Comparison of ENCODE assay signal across 8 cellular contexts in genomic region chr7:150978136-150978789, GRCh38. TPM values are rescaled to one million over a fixed set of nuclear protein-coding genes. Genes with fewer than 3 reads are reported as not detected.
DNase-seq lines count a peak whose midpoint lies in the region; ATAC-seq and TF ChIP-seq lines count a peak whose summit lies in the region.

KCNH2 (minus strand) TSS chr7:150978321; CDS start chr7:150977913, 408 bp downstream.

- no peak for ATAC-seq in CD4-positive, CD25-positive, alpha-beta regulatory T cell (ENCODE audit: low read depth in 2 of 2)
- ATAC-seq in HG03521 (IDR thresholded peaks at IDR 0.05; ENCODE audit: unreplicated experiment), result no peak

- peaks cover 0 to 6% (median 0%) of the 10 kb centered on the region in 7 donors for H3K9me3 Mint-ChIP-seq in CD4-positive, CD25-positive, alpha-beta regulatory T cell
- peaks cover 0 to 1% (median 0%) of the 10 kb centered on the region in 3 donors for H3K9me3 Mint-ChIP-seq in IgD-negative memory B cell

- peak within 1 kb of the TSS; percentile 83 to 90 (median 88) for H3K4me3 Mint-ChIP-seq in CD4-positive, CD25-positive, alpha-beta regulatory T cell
- peak within 1 kb of the TSS; percentile 79 to 92 (median 88) for H3K4me3 Mint-ChIP-seq in IgD-negative memory B cell

- TF ChIP-seq CTCF in coronary artery (IDR thresholded peaks at IDR 0.05), result no peak

- no peaks in the 10 kb centered on the region for H3K36me3 ChIP-seq in CD4-positive, CD25-positive, alpha-beta regulatory T cell (ENCODE audit: control insufficient read depth, insufficient read depth, low read length)

- peaks cover 0 to 52% (median 20%) of the 10 kb centered on the region in 4 donors for H3K4me1 Mint-ChIP-seq in CD4-positive, CD25-positive, alpha-beta regulatory T cell
- peaks cover 16 to 24% (median 21%) of the 10 kb centered on the region in 3 donors for H3K4me1 Mint-ChIP-seq in IgD-negative memory B cell

- H3K27ac ChIP-seq in CD4-positive, CD25-positive, alpha-beta regulatory T cell (ENCODE audit: insufficient read depth, low read length, poor library complexity, severe bottlenecking), result no peak within 1 kb of the TSS
- H3K27ac ChIP-seq in coronary artery, result no peak within 1 kb of the TSS

- H3K27me3 Mint-ChIP-seq in CD4-positive, CD25-positive, alpha-beta regulatory T cell, result peaks cover 53% of the 10 kb centered on the region
- H3K27me3 Mint-ChIP-seq in IgD-negative memory B cell, result peaks cover 42% of the 10 kb centered on the region

- no peaks in the 10 kb centered on the region for H3K9me3 ChIP-seq in CD4-positive, CD25-positive, alpha-beta regulatory T cell (ENCODE audit: control insufficient read depth in 2 of 2, low read length in 2 of 2)

- H3K27ac Mint-ChIP-seq in CD4-positive, CD25-positive, alpha-beta regulatory T cell, result peak within 1 kb of the TSS; percentile 14 to 87 (median 82)
- peak within 1 kb of the TSS; percentile 31 to 93 (median 55) for H3K27ac Mint-ChIP-seq in IgD-negative memory B cell

- peaks cover 55% of the 10 kb centered on the region for H3K4me1 ChIP-seq in CD4-positive, CD25-positive, alpha-beta regulatory T cell (ENCODE audit: control insufficient read depth, insufficient read depth, low read length, poor library complexity, severe bottlenecking)

- H3K36me3 Mint-ChIP-seq in CD4-positive, CD25-positive, alpha-beta regulatory T cell, result no peaks in the 10 kb centered on the region
- H3K36me3 Mint-ChIP-seq in IgD-negative memory B cell, result no peaks in the 10 kb centered on the region

- DNase-seq in CD4-positive, CD25-positive, alpha-beta regulatory T cell, result peak in 2 of 3 donors; percentile 26 to 32
- DNase-seq in RPMI8226 (peak; percentile 78), coronary artery (ENCODE audit: low spot score) (no peak), myocyte (ENCODE audit: low read depth) (peak; percentile 79), GM19238 (ENCODE audit: insufficient read length, low spot score) (no peak), T-helper 9 cell (no peak)

- H3K4me3 ChIP-seq in CD4-positive, CD25-positive, alpha-beta regulatory T cell (ENCODE audit: low read depth, low read length), result no peak within 1 kb of the TSS
- H3K4me3 ChIP-seq in coronary artery, result peak within 1 kb of the TSS; percentile 63

- H3K27me3 ChIP-seq in CD4-positive, CD25-positive, alpha-beta regulatory T cell (ENCODE audit: control insufficient read depth, insufficient read depth, low read length), result peaks cover 15% of the 10 kb centered on the region

RNA-seq across cellular contexts. Expression of gene KCNH2, which starts in this region (rescaled TPM):
- 3.5 TPM for total RNA-seq in CD4-positive, CD25-positive, alpha-beta regulatory T cell
- polyA plus RNA-seq in CD4-positive, CD25-positive, alpha-beta regulatory T cell, result 1 to 10 TPM in 3 of 4 donors, under 1 TPM in 1; 0.83 to 2.8 (median 1.5) TPM
- 2.5 TPM for polyA plus RNA-seq in IgD-negative memory B cell
- 6.9 and 8.7 TPM in 2 replicates for total RNA-seq in myocyte
- 2.3 TPM for polyA plus RNA-seq in myocyte (2012)

Comparison
In these comparisons a context has a peak if more than half of its experiments do, and no peak if none do; other contexts are left out.
1. DNase-seq: peak in CD4-positive, CD25-positive, alpha-beta regulatory T cell (2 of 3), RPMI8226 (single experiment) and myocyte (single experiment); none in coronary artery (single experiment), GM19238 (single experiment) and T-helper 9 cell (single experiment).